In the genomic region with DNA sequence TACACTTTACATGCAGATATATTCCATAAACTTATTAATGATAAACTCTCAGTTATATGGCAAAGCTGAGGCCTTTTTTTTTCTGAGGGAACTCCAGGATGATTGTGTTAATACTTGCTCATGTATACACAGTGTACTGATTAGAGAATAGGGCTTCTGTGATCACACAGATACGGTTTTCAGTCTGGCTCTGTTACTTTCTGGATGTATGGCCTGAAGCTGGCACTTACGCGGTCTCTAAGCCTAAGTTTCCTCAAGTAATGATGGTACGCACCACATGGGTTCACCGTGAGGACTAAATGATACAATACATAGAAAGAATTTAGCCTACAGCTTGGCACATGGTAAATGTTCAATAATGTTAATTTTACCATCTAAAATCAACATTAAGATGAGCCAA, we compare ENCODE assay signal across 21 cellular contexts.
DNase-seq lines count a peak whose midpoint lies in the region; ATAC-seq and TF ChIP-seq lines count a peak whose summit lies in the region.
"Had no signal": no experiment of that assay in that cellular context is flagged by ENCODE, and none has a peak within 500 bp of the region (broad histone marks: within the 10 kb centered on the region; RNA-seq: fewer than 3 reads in every experiment).

No MANE protein-coding gene starts in this region.

- H3K79me2 ChIP-seq in Karpas-422 (ENCODE audit: low read length) = peaks cover 28% of the 10 kb centered on the region
- peaks cover 77% of the 10 kb centered on the region for H3K79me2 ChIP-seq in osteoblast (ENCODE audit: insufficient read depth, low read length)

- intact Hi-C loops in ascending aorta (cut with DNase I) = loop anchor here (10.0 kb wide), 2 partner anchors 343 to 453 kb away; a partner anchor contains a TSS
- intact Hi-C loops in mucosa of descending colon (cut with DNase I, micrococcal nuclease) = loop anchor here in 1 of 2 donors (10.0 kb wide), 1 partner anchor 203 kb away; no protein-coding TSS in a partner anchor

- H4K20me1 ChIP-seq in Karpas-422 (ENCODE audit: insufficient read depth, low read depth, low read length) (no peaks in the 10 kb centered on the region), osteoblast (ENCODE audit: insufficient read depth, low read length) (no peaks in the 10 kb centered on the region)

- no peaks in the 10 kb centered on the region for H3K9me2 ChIP-seq in Karpas-422 (replicated peaks; ENCODE audit: insufficient read depth, low read length)

- no peak overlapping the region for H3K27ac Mint-ChIP-seq in stimulated activated effector memory CD8-positive, alpha-beta T cell treated with anti-CD3 and anti-CD28 coated beads, Interleukin-12 subunit alpha, Interleukin-12 subunit beta, amount 100 ng/mL, for 72 hours
- H3K27ac Mint-ChIP-seq: activated CD4-positive, alpha-beta T cell treated with anti-CD3 and anti-CD28 coated beads, Interleukin-2, amount 10 ng/mL, durations not matched to agents 24 days and 14 days; CD4-positive, alpha-beta memory T cell; GM23338; neural progenitor cell; T-helper 17 cell had no signal

- peak overlapping the region; percentile 97 for H3K27ac ChIP-seq in Karpas-422 (ENCODE audit: low read length)
- H3K27ac ChIP-seq in ascending aorta = peak overlapping the region; percentile 76 to 87
- H3K27ac ChIP-seq in osteoblast (ENCODE audit: low read depth, low read length) = peak overlapping the region; percentile 56
- peak overlapping the region; percentile 70 to 83 for H3K27ac ChIP-seq in thoracic aorta
- H3K27ac ChIP-seq: neural progenitor cell had no signal

- peak; percentile 50 for DNase-seq in Karpas-422
- DNase-seq in ascending aorta (ENCODE audit: low spot score in 2 of 2) = no peak
- DNase-seq in osteoblast (ENCODE audit: insufficient read length, low spot score, missing footprints) = no peak
- DNase-seq in thoracic aorta (ENCODE audit: low spot score) = no peak
- no peak for DNase-seq in UCSD-AML1 (lab: John Stamatoyannopoulos, UW; ENCODE audit: unreplicated experiment)
- DNase-seq in mucosa of descending colon = no peak
- no peak for DNase-seq in stimulated activated effector memory CD8-positive, alpha-beta T cell treated with anti-CD3 and anti-CD28 coated beads, Interleukin-12 subunit alpha, Interleukin-12 subunit beta, amount 100 ng/mL, for 72 hours (ENCODE audit: low spot score in 2 of 2)
- DNase-seq: activated CD4-positive, alpha-beta T cell treated with anti-CD3 and anti-CD28 coated beads, Interleukin-2, amount 10 ng/mL, durations not matched to agents 24 days and 14 days; activated CD8-positive, alpha-beta memory T cell treated with anti-CD3 and anti-CD28 coated beads, Interleukin-2, amount 50 U/mL, for 4 hours; activated gamma-delta T cell; CD4-positive, alpha-beta memory T cell; DMS153; dorsolateral prefrontal cortex; GF-D8; NCI-H1436; NCI-H2171; NCI-H748 treated with DMSO at 0.1 percent for 48 hours; OCI-M1; T-helper 17 cell had no signal

- no peak for TF ChIP-seq CTCF in ascending aorta (IDR thresholded peaks at IDR 0.05)
- TF ChIP-seq CTCF in osteoblast (IDR thresholded peaks at IDR 0.05; ENCODE audit: extremely low read depth, low read depth, low read length) = no peak
- TF ChIP-seq CTCF in thoracic aorta (IDR thresholded peaks at IDR 0.05) = no peak
- TF ChIP-seq CTCF in mucosa of descending colon (IDR thresholded peaks at IDR 0.05) = no peak

- ATAC-seq in thoracic aorta (ENCODE audit: insufficient number of reproducible peaks, low FRiP score, low read depth) (no peak), mucosa of descending colon (no peak)
- ATAC-seq in stimulated activated effector memory CD8-positive, alpha-beta T cell treated with anti-CD3 and anti-CD28 coated beads, Interleukin-12 subunit alpha, Interleukin-12 subunit beta, amount 100 ng/mL, for 72 hours = no peak
- ATAC-seq: GM23338, T-helper 17 cell had no signal

- H3K36me3 ChIP-seq in Karpas-422 (ENCODE audit: insufficient read depth, low read length) (peaks cover 33% of the 10 kb centered on the region), ascending aorta (peaks cover 14 to 22% of the 10 kb centered on the region in 2 donors), osteoblast (ENCODE audit: insufficient read depth, low read length) (peaks cover 74% of the 10 kb centered on the region), thoracic aorta (peaks cover 10% of the 10 kb centered on the region), mucosa of descending colon (ENCODE audit: low read depth) (no peaks in the 10 kb centered on the region)
- H3K36me3 ChIP-seq: neural progenitor cell had no signal

- 0 out of 2 replicates have a peak overlapping the region, but pooled peaks have one; percentile 1 for H2AFZ ChIP-seq in Karpas-422 (ENCODE audit: low read length)
- H2AFZ ChIP-seq in osteoblast (ENCODE audit: low read length) = no peak overlapping the region
- H2AFZ ChIP-seq: GM23338, neural progenitor cell had no signal

- H3K4me1 ChIP-seq in Karpas-422 (ENCODE audit: low read length) (peaks cover 68% of the 10 kb centered on the region), ascending aorta (peaks cover 12 to 78% of the 10 kb centered on the region in 2 donors), osteoblast (ENCODE audit: insufficient read depth, low read length) (peaks cover 86% of the 10 kb centered on the region), thoracic aorta (ENCODE audit: control insufficient read depth in 1 of 2, low read depth in 2 of 2) (peaks cover 71 to 95% of the 10 kb centered on the region in 2 donors), mucosa of descending colon (ENCODE audit: low read depth) (peaks cover 2% of the 10 kb centered on the region)
- H3K4me1 ChIP-seq: neural progenitor cell had no signal

- H3K9me3 ChIP-seq in Karpas-422 (ENCODE audit: low read length) (no peaks in the 10 kb centered on the region), ascending aorta (no peaks in the 10 kb centered on the region), osteoblast (ENCODE audit: low read depth, low read length) (no peaks in the 10 kb centered on the region), thoracic aorta (no peaks in the 10 kb centered on the region), mucosa of descending colon (no peaks in the 10 kb centered on the region)

- H3K4me2 ChIP-seq in Karpas-422 (ENCODE audit: low read depth, low read length, poor library complexity, severe bottlenecking) = peak overlapping the region; percentile 82
- no peak overlapping the region for H3K4me2 ChIP-seq in osteoblast (ENCODE audit: insufficient read depth, low read length)
- H3K4me2 ChIP-seq: GM23338, neural progenitor cell had no signal

- no peak overlapping the region for H3K4me3 Mint-ChIP-seq in stimulated activated effector memory CD8-positive, alpha-beta T cell treated with anti-CD3 and anti-CD28 coated beads, Interleukin-12 subunit alpha, Interleukin-12 subunit beta, amount 100 ng/mL, for 72 hours
- H3K4me3 Mint-ChIP-seq: activated CD4-positive, alpha-beta T cell treated with anti-CD3 and anti-CD28 coated beads, Interleukin-2, amount 10 ng/mL, durations not matched to agents 24 days and 14 days; CD4-positive, alpha-beta memory T cell; GM23338; neural progenitor cell; T-helper 17 cell had no signal

- H3K4me1 Mint-ChIP-seq in stimulated activated effector memory CD8-positive, alpha-beta T cell treated with anti-CD3 and anti-CD28 coated beads, Interleukin-12 subunit alpha, Interleukin-12 subunit beta, amount 100 ng/mL, for 72 hours = peaks cover 14% of the 10 kb centered on the region
- H3K4me1 Mint-ChIP-seq: GM23338, neural progenitor cell had no signal

- peak overlapping the region; percentile 62; the same call in 1 of the 2 replicates for H3K4me3 ChIP-seq in Karpas-422 (ENCODE audit: low read length)
- H3K4me3 ChIP-seq in ascending aorta = no peak overlapping the region
- no peak overlapping the region for H3K4me3 ChIP-seq in osteoblast (ENCODE audit: insufficient read depth, low read length)
- no peak overlapping the region for H3K4me3 ChIP-seq in thoracic aorta
- no peak overlapping the region for H3K4me3 ChIP-seq in mucosa of descending colon
- H3K4me3 ChIP-seq: dorsolateral prefrontal cortex, GM23338, neural progenitor cell had no signal

- H3K27me3 ChIP-seq in Karpas-422 (ENCODE audit: low read length) (no peaks in the 10 kb centered on the region), ascending aorta (no peaks in the 10 kb centered on the region), osteoblast (ENCODE audit: insufficient read depth, low read length) (no peaks in the 10 kb centered on the region), thoracic aorta (replicated peaks; ENCODE audit: insufficient read depth) (no peaks in the 10 kb centered on the region)
- H3K27me3 ChIP-seq: dorsolateral prefrontal cortex, neural progenitor cell had no signal

- H3K36me3 Mint-ChIP-seq in stimulated activated effector memory CD8-positive, alpha-beta T cell treated with anti-CD3 and anti-CD28 coated beads, Interleukin-12 subunit alpha, Interleukin-12 subunit beta, amount 100 ng/mL, for 72 hours = peaks cover 99% of the 10 kb centered on the region

- peak overlapping the region; percentile 66 for H3K9ac ChIP-seq in Karpas-422 (ENCODE audit: low read length)
- H3K9ac ChIP-seq: neural progenitor cell had no signal

- H3K9me3 Mint-ChIP-seq in stimulated activated effector memory CD8-positive, alpha-beta T cell treated with anti-CD3 and anti-CD28 coated beads, Interleukin-12 subunit alpha, Interleukin-12 subunit beta, amount 100 ng/mL, for 72 hours = no peaks in the 10 kb centered on the region
- H3K9me3 Mint-ChIP-seq: activated CD4-positive, alpha-beta T cell treated with anti-CD3 and anti-CD28 coated beads, Interleukin-2, amount 10 ng/mL, durations not matched to agents 24 days and 14 days; CD4-positive, alpha-beta memory T cell; GM23338; neural progenitor cell had no signal
